Comparison of ENCODE assay signal across 14 cellular contexts in the genomic region with DNA sequence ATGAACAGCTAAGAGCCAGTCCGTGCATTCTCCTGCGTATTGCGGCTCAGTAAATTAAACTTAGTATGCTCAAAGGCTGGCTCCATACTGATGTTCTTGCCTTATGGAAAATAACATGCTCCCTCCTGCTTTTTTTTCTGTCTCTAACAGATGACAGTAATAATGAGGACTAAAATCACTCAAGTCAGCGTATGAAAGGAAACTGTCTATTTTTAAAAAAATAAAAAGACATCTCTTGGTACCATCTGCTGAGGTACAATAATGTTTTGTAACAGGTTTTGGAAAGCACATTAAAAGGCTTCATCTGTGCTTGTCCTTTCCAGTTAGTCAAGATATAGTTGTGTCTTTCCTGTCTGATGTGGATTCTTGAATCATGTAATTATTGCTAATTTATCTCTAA.
DNase-seq lines count a peak whose midpoint lies in the region; ATAC-seq and TF ChIP-seq lines count a peak whose summit lies in the region.
"Had no signal": no experiment of that assay in that cellular context is flagged by ENCODE, and none has a peak within 500 bp of the region (broad histone marks: within the 10 kb centered on the region; RNA-seq: fewer than 3 reads in every experiment).

No MANE protein-coding gene starts in this region.

- H3K4me1 Mint-ChIP-seq in glutamatergic neuron (ENCODE audit: low read depth, unreplicated experiment) (peaks cover 35% of the 10 kb centered on the region), neural crest cell (peaks cover 25% of the 10 kb centered on the region)

- H3F3A ChIP-seq in GM23248 (ENCODE audit: insufficient read depth) (peaks cover 23% of the 10 kb centered on the region; the same call in 1 of the 2 replicates), OCI-LY1 (ENCODE audit: insufficient read depth, low read length) (no peaks in the 10 kb centered on the region)

- no peaks in the 10 kb centered on the region for H3K9me3 ChIP-seq in GM23248 (ENCODE audit: low read depth)
- no peaks in the 10 kb centered on the region for H3K9me3 ChIP-seq in OCI-LY1 (ENCODE audit: low read length)
- H3K9me3 ChIP-seq: A549 had no signal

- H3K36me3 ChIP-seq in GM23248 (ENCODE audit: low read depth), result no peaks in the 10 kb centered on the region
- no peaks in the 10 kb centered on the region for H3K36me3 ChIP-seq in OCI-LY1 (ENCODE audit: insufficient read depth, low read length)

- DNase-seq in GM23248 (no peak), glutamatergic neuron (no peak), neural crest cell (ENCODE audit: low read depth, low spot score) (no peak), dorsolateral prefrontal cortex (no peak), NCI-H82 (lab: John Stamatoyannopoulos, UW) (no peak)
- DNase-seq: COR-L47, DMS153, H9, NCI-H2029 had no signal

- H3K27me3 ChIP-seq in GM23248 (replicated peaks; ENCODE audit: insufficient read depth) (no peaks in the 10 kb centered on the region), OCI-LY1 (ENCODE audit: insufficient read depth, low read length) (no peaks in the 10 kb centered on the region), dorsolateral prefrontal cortex (peaks cover 0 to 8% (median 0%) of the 10 kb centered on the region in 45 donors)

- H4K20me1 ChIP-seq in GM23248 (ENCODE audit: insufficient read depth) (no peaks in the 10 kb centered on the region), OCI-LY1 (ENCODE audit: insufficient read depth, low read length) (no peaks in the 10 kb centered on the region)

- no peak for ATAC-seq in HG02798 (IDR thresholded peaks at IDR 0.05; ENCODE audit: poor library complexity, unreplicated experiment)
- ATAC-seq in GM18517 (IDR thresholded peaks at IDR 0.05; ENCODE audit: unreplicated experiment), result no peak
- ATAC-seq: A549, K562 had no signal

- H3K27me3 Mint-ChIP-seq in glutamatergic neuron (ENCODE audit: unreplicated experiment), result peaks cover 2% of the 10 kb centered on the region
- no peaks in the 10 kb centered on the region for H3K27me3 Mint-ChIP-seq in neural crest cell (ENCODE audit: low read depth)

- H3K4me1 ChIP-seq in GM23248 (ENCODE audit: insufficient read depth), result peaks cover 27% of the 10 kb centered on the region
- peaks cover 83% of the 10 kb centered on the region for H3K4me1 ChIP-seq in OCI-LY1 (ENCODE audit: insufficient read depth, low read length, severe bottlenecking)
- H3K4me1 ChIP-seq: A549 had no signal

- 82 to 84% methylated on average over 4 of the region's 4 CpGs for WGBS in GM23248 (ENCODE audit: low coverage in 1 of 2, low lambda C conversion rate in 2 of 2, missing lambda C conversion rate in 2 of 2), 2 experiments

- H3K9me2 ChIP-seq in GM23248 (ENCODE audit: insufficient read depth) (no peaks in the 10 kb centered on the region), OCI-LY1 (ENCODE audit: low read depth, low read length) (no peaks in the 10 kb centered on the region)

- TF ChIP-seq CTCF in OCI-LY1 (IDR thresholded peaks at IDR 0.05; ENCODE audit: low read length), result no peak
- TF ChIP-seq CTCF in glutamatergic neuron (IDR thresholded peaks at IDR 0.05; ENCODE audit: partially characterized antibody, unreplicated experiment), result no peak
- TF ChIP-seq CTCF in neural crest cell (conservative IDR thresholded peaks at IDR 0.05), result no peak
- no peak for TF ChIP-seq CTCF in dorsolateral prefrontal cortex (IDR thresholded peaks at IDR 0.05 in 54 of 56, conservative IDR thresholded peaks at IDR 0.05 in 2 of 56; ENCODE audit: low read depth in 1 of 56, partially characterized antibody in 56 of 56)

- H3K9me3 Mint-ChIP-seq in glutamatergic neuron (ENCODE audit: unreplicated experiment), result no peaks in the 10 kb centered on the region
- no peaks in the 10 kb centered on the region for H3K9me3 Mint-ChIP-seq in neural crest cell
- H3K9me3 Mint-ChIP-seq: H9 had no signal

- in situ Hi-C loops in GM23248 (cut with MboI), result no loop called here

- H3K9ac ChIP-seq in GM23248 (no peak overlapping the region), OCI-LY1 (ENCODE audit: low read length) (no peak overlapping the region; the same call in 1 of the 2 replicates)

- peak overlapping the region; percentile 75 for H3K4me3 Mint-ChIP-seq in glutamatergic neuron (ENCODE audit: unreplicated experiment)
- peak overlapping the region; percentile 45 for H3K4me3 Mint-ChIP-seq in neural crest cell
- H3K4me3 Mint-ChIP-seq: H9 had no signal

- H3K36me3 Mint-ChIP-seq in glutamatergic neuron (ENCODE audit: unreplicated experiment) (no peaks in the 10 kb centered on the region), neural crest cell (ENCODE audit: low read depth) (no peaks in the 10 kb centered on the region)

- H3K27ac Mint-ChIP-seq in glutamatergic neuron (ENCODE audit: unreplicated experiment), result peak overlapping the region; percentile 89
- peak overlapping the region; percentile 82 for H3K27ac Mint-ChIP-seq in neural crest cell (ENCODE audit: unreplicated experiment)
- H3K27ac Mint-ChIP-seq: H9 had no signal

- H3K4me2 ChIP-seq in GM23248 (ENCODE audit: unreplicated experiment) (peak overlapping the region; percentile 48), OCI-LY1 (ENCODE audit: low read length) (peak overlapping the region; percentile 24; the same call in 1 of the 2 replicates)
- H3K4me2 ChIP-seq: A549 had no signal

- intact Hi-C loops in dorsolateral prefrontal cortex (cut with DNase I), result no loop called here

- H3K27ac ChIP-seq in GM23248 (no peak overlapping the region), OCI-LY1 (ENCODE audit: low read depth, low read length, poor library complexity, severe bottlenecking) (peak overlapping the region; percentile 62), dorsolateral prefrontal cortex (peak overlapping the region in 4 of 59 donors; percentile 7 to 47 (median 30))
- H3K27ac ChIP-seq: A549 had no signal

- H2AFZ ChIP-seq in GM23248 (no peak overlapping the region), OCI-LY1 (ENCODE audit: low read length) (no peak overlapping the region)

- no peak overlapping the region; the same call in 1 of the 2 replicates for H3K4me3 ChIP-seq in GM23248
- no peak overlapping the region for H3K4me3 ChIP-seq in OCI-LY1 (ENCODE audit: low read depth, low read length, poor library complexity, severe bottlenecking)
- H3K4me3 ChIP-seq in dorsolateral prefrontal cortex, result no peak overlapping the region
- H3K4me3 ChIP-seq: A549, K562 had no signal

- no peaks in the 10 kb centered on the region for H3K79me2 ChIP-seq in GM23248 (ENCODE audit: insufficient read depth)
- H3K79me2 ChIP-seq in OCI-LY1 (ENCODE audit: insufficient read depth, low read length), result no peaks in the 10 kb centered on the region
